In the genomic region with DNA sequence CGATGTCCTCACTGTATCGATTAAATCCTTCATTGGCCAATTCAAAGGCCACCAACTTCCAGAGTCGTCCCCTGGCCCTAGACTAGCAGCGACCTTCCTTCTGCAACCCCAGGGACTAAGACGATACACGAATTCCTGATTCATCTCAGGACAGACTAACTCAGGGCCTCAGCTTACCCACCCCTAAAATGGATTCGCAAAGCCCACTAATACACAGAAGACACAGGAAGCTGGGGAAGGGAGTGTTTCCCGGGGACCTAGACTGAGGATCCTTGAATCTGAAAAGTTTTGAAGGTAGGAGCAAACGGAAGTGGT, we compare ENCODE assay signal across 8 cellular contexts. TPM values are rescaled to one million over a fixed set of nuclear protein-coding genes. Genes with fewer than 3 reads are reported as not detected.
DNase-seq lines count a peak whose midpoint lies in the region; ATAC-seq, FAIRE-seq and TF ChIP-seq lines count a peak whose summit lies in the region.

No MANE protein-coding gene starts in this region.

- peaks cover 44% of the 10 kb centered on the region for H3K79me2 ChIP-seq in GM23248 (ENCODE audit: insufficient read depth)
- peaks cover 37% of the 10 kb centered on the region for H3K79me2 ChIP-seq in smooth muscle cell (ENCODE audit: low read depth)

- H3K4me1 ChIP-seq in GM23248 (ENCODE audit: insufficient read depth) (peaks cover 21% of the 10 kb centered on the region), heart right ventricle (peaks cover 6 to 51% (median 38%) of the 10 kb centered on the region in 9 donors), smooth muscle cell (ENCODE audit: low read depth) (peaks cover 8% of the 10 kb centered on the region)

- no peaks in the 10 kb centered on the region for H3K9me2 ChIP-seq in GM23248 (ENCODE audit: insufficient read depth)

- 1% methylated on average over 9 of the region's 9 CpGs for WGBS in GM23248 (ENCODE audit: low coverage in 1 of 2, low lambda C conversion rate in 2 of 2, missing lambda C conversion rate in 2 of 2), 2 experiments
- 2 to 4% methylated on average over 9 of the region's 9 CpGs for WGBS in heart right ventricle, 2 donors
- 5% methylated on average over 9 of the region's 9 CpGs for WGBS in smooth muscle cell (ENCODE audit: low lambda C conversion rate)

- H3K27me3 ChIP-seq in GM23248 (replicated peaks; ENCODE audit: insufficient read depth) (no peaks in the 10 kb centered on the region), heart right ventricle (no peaks in the 10 kb centered on the region), smooth muscle cell (ENCODE audit: low read depth) (no peaks in the 10 kb centered on the region)

- H3F3A ChIP-seq in GM23248 (ENCODE audit: insufficient read depth) (peaks cover 11% of the 10 kb centered on the region), smooth muscle cell (ENCODE audit: low read depth) (no peaks in the 10 kb centered on the region)

- intact Hi-C loops in heart right ventricle (cut with DNase I), result loop anchor here in 1 of 10 donors (10.0 kb wide), 1 partner anchor 332 kb away; the partner anchor contains the start of gene CLPB

- H4K20me1 ChIP-seq in GM23248 (ENCODE audit: insufficient read depth), result no peaks in the 10 kb centered on the region
- no peaks in the 10 kb centered on the region for H4K20me1 ChIP-seq in smooth muscle cell (ENCODE audit: low read depth)

- H2AFZ ChIP-seq in GM23248 (peak overlapping the region; percentile 59), smooth muscle cell (ENCODE audit: low read depth) (peak overlapping the region; percentile 49)

- H3K9ac ChIP-seq in GM23248, result peak overlapping the region; percentile 94
- peak overlapping the region; percentile 96 for H3K9ac ChIP-seq in smooth muscle cell (ENCODE audit: low read depth)

- H3K9me3 ChIP-seq in GM23248 (ENCODE audit: low read depth) (no peaks in the 10 kb centered on the region), heart right ventricle (no peaks in the 10 kb centered on the region), smooth muscle cell (replicated peaks; ENCODE audit: low read depth) (no peaks in the 10 kb centered on the region)

- TF ChIP-seq CTCF in VCaP (conservative IDR thresholded peaks at IDR 0.05) (no peak), heart right ventricle (IDR thresholded peaks at IDR 0.05) (no peak), smooth muscle cell (IDR thresholded peaks at IDR 0.05; ENCODE audit: borderline replicate concordance, insufficient read depth, poor library complexity, severe bottlenecking) (no peak)

- H3K27ac ChIP-seq in GM23248 (peak overlapping the region; percentile 84), VCaP (peak overlapping the region; percentile 98), heart right ventricle (peak overlapping the region; percentile 79 to 99 (median 96)), smooth muscle cell (ENCODE audit: low read depth) (peak overlapping the region; percentile 90)

- H3K4me2 ChIP-seq in GM23248 (ENCODE audit: unreplicated experiment), result peak overlapping the region; percentile 94
- peak overlapping the region; percentile 98 for H3K4me2 ChIP-seq in smooth muscle cell

- in situ Hi-C loops in GM23248 (cut with MboI), result no loop called here

- peak in 3 of 8 donors; percentile 1 to 5 (median 3) for ATAC-seq in heart right ventricle
- ATAC-seq in HG03159 (IDR thresholded peaks at IDR 0.05; ENCODE audit: unreplicated experiment), result no peak

- no peak for FAIRE-seq in HTR-8/SVneo (lab: Jason Lieb, UNC)

- DNase-seq in GM23248 (no peak), heart right ventricle (no peak), smooth muscle cell (lab: John Stamatoyannopoulos, UW; ENCODE audit: unreplicated experiment) (no peak), HTR-8/SVneo (ENCODE audit: insufficient read length, low spot score) (no peak), superior temporal gyrus (ENCODE audit: extremely low spot score) (no peak)
- DNase-seq in stimulated activated CD4-positive, alpha-beta T cell treated with anti-CD3 and anti-CD28 coated beads, Interleukin-4, amount 100 ng/mL, for 24 hours, result no peak

- H3K36me3 ChIP-seq in GM23248 (ENCODE audit: low read depth), result peaks cover 6% of the 10 kb centered on the region; the same call in 1 of the 2 replicates
- H3K36me3 ChIP-seq in heart right ventricle, result peaks cover 0 to 47% (median 14%) of the 10 kb centered on the region in 9 donors
- H3K36me3 ChIP-seq in smooth muscle cell (ENCODE audit: low read depth), result no peaks in the 10 kb centered on the region

- peak overlapping the region; percentile 97 for H3K4me3 ChIP-seq in GM23248
- peak overlapping the region; percentile 59 to 99 (median 80) for H3K4me3 ChIP-seq in heart right ventricle
- H3K4me3 ChIP-seq in smooth muscle cell, result peak overlapping the region; percentile 84

RNA-seq across cellular contexts. Expression of gene LAMTOR1, which starts 0.5 kb away (rescaled TPM):
- 122 and 132 TPM in 2 replicates for total RNA-seq in GM23248 (2014; rRNA removed; shearing (Covaris generic))
- polyA plus RNA-seq in GM23248 (2016; fragmentation: Nextera tagmentation; extraction: Ambion mirVana), result 142 and 145 TPM in 2 replicates
- total RNA-seq in heart right ventricle, result 100 to 1,000 TPM in 1 of 10 donors, 10 to 100 TPM in 9; 76.5 to 103 (median 81.8) TPM
- polyA plus RNA-seq in heart right ventricle, result 100 to 1,000 TPM in 1 of 2 donors, 10 to 100 TPM in 1; 58.3 to 158 TPM
- 72.2 and 74.1 TPM in 2 replicates for total RNA-seq in smooth muscle cell
- polyA plus RNA-seq in smooth muscle cell, result 117 and 148 TPM in 2 replicates

RNA-seq across cellular contexts. Expression of gene TOMT, which starts 3.1 kb away (rescaled TPM):
- total RNA-seq in GM23248 (2014; rRNA removed; shearing (Covaris generic)), result not detected in 2 replicates
- polyA plus RNA-seq in GM23248 (2016; fragmentation: Nextera tagmentation; extraction: Ambion mirVana), result not detected in 2 replicates
- under 1 TPM in 1 of 10 donors, not detected in 9; 0.21 TPM for total RNA-seq in heart right ventricle
- polyA plus RNA-seq in heart right ventricle, result not detected
- not detected in 2 replicates for total RNA-seq in smooth muscle cell
- polyA plus RNA-seq in smooth muscle cell, result not detected in 2 replicates

RNA-seq across cellular contexts. Expression of gene ANAPC15, which starts 9.9 kb away (rescaled TPM):
- 38.7 TPM in 2 replicates for total RNA-seq in GM23248 (2014; rRNA removed; shearing (Covaris generic))
- polyA plus RNA-seq in GM23248 (2016; fragmentation: Nextera tagmentation; extraction: Ambion mirVana), result 57.5 and 62.4 TPM in 2 replicates
- 10 to 100 TPM; 31.8 to 58.3 (median 46.8) TPM for total RNA-seq in heart right ventricle
- 100 to 1,000 TPM in 1 of 2 donors, 10 to 100 TPM in 1; 43.8 to 104 TPM for polyA plus RNA-seq in heart right ventricle
- total RNA-seq in smooth muscle cell, result 12.2 and 19.0 TPM in 2 replicates
- 42.2 and 51.9 TPM in 2 replicates for polyA plus RNA-seq in smooth muscle cell

RNA-seq across cellular contexts. Expression of gene LRRC51, which starts 21.9 kb away (rescaled TPM):
- 7.1 and 7.8 TPM in 2 replicates for total RNA-seq in GM23248 (2014; rRNA removed; shearing (Covaris generic))
- polyA plus RNA-seq in GM23248 (2016; fragmentation: Nextera tagmentation; extraction: Ambion mirVana) (7.5 and 9.4 TPM in 2 replicates), heart right ventricle (1 to 10 TPM; 2.5 to 2.8 TPM), smooth muscle cell (6.1 and 7.1 TPM in 2 replicates)
- total RNA-seq in heart right ventricle (1 to 10 TPM; 2.3 to 9.1 (median 4.7) TPM), smooth muscle cell (1.1 and 3.4 TPM in 2 replicates)

RNA-seq across cellular contexts. Expression of gene NUMA1, which starts 22.2 kb away (rescaled TPM):
- total RNA-seq in GM23248 (2014; rRNA removed; shearing (Covaris generic)), result 124 and 149 TPM in 2 replicates
- 48.7 and 51.5 TPM in 2 replicates for polyA plus RNA-seq in GM23248 (2016; fragmentation: Nextera tagmentation; extraction: Ambion mirVana)
- 100 to 1,000 TPM in 2 of 10 donors, 10 to 100 TPM in 8; 60.8 to 117 (median 83.4) TPM for total RNA-seq in heart right ventricle
- 100 to 1,000 TPM in 1 of 2 donors, 10 to 100 TPM in 1; 54.1 to 159 TPM for polyA plus RNA-seq in heart right ventricle
- 79.4 and 107 TPM in 2 replicates for total RNA-seq in smooth muscle cell
- 72.4 and 92.1 TPM in 2 replicates for polyA plus RNA-seq in smooth muscle cell
